8 cellular contexts compared by ENCODE assay signal in the genomic region with DNA sequence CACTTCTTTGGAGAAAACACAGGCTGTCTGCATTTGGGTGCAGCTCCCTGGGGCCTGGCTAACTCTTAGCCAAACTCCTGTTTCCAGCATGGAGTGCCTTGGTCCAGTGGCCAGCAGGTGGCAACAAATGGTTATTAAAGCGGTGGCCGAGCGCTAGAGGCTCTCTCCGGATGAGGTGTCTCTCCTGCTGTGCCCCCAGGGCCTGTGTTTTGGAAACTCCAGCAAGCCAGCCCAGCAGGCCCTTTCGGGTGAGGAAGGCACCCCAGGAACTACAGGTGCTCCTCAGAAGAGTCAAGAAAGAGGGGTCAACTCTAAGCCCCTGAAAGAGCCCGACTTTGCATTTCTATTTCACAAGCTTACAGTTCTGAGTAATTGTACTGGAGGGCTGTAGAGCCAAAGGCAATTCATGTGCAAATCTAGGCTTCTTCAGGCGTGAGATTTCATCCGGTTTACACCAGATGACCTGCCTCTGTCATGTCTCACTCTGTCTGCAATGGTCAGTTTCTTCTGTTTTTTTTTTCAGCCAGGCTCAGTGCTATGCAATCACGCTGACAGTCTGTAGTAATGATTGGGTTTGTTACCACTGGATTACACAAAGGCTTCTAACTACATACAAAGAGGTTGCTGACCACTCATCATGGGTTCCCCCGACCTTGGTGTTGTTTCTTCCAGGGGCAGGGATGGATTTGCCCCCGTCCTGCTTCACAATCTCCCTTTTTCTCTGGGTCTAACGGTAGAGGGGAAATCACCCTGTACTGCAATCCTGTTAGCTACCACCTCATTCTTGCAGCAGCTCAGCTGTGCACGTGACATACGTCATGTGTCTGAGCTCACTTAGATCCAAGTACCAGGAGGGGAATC. TPM values are rescaled to one million over a fixed set of nuclear protein-coding genes. Genes with fewer than 3 reads are reported as not detected.
DNase-seq lines count a peak whose midpoint lies in the region; ATAC-seq and TF ChIP-seq lines count a peak whose summit lies in the region.

No MANE protein-coding gene starts in this region.

- DNase-seq in DMS114 treated with DMSO at 0.1 percent for 48 hours (lab: John Stamatoyannopoulos, UW; ENCODE audit: unreplicated experiment), result peak; percentile 32
- no peak for DNase-seq in LNCaP clone FGC (ENCODE audit: low read depth)
- DNase-seq in SK-N-DZ (ENCODE audit: low spot score), result peak; percentile 94
- DNase-seq in caudate nucleus (lab: John Stamatoyannopoulos, UW), result peak in 56 of 61 donors; percentile 11 to 77 (median 44)
- peak; percentile 85 for DNase-seq in iris pigment epithelial cell (ENCODE audit: low read depth)
- peak; percentile 84 for DNase-seq in spleen
- DNase-seq in activated effector memory CD4-positive, alpha-beta T cell treated with Interleukin-2 at 50 U/mL for 16 hours, result no peak

- H3K27ac ChIP-seq in caudate nucleus (ENCODE audit: low read depth, low read length) (peak overlapping the region; percentile 8), spleen (peak overlapping the region in 2 of 8 donors; percentile 11 to 32)

- WGBS in spleen, 5 donors, result 34 to 50% (median 37%) methylated on average over 14 of the region's 14 CpGs

- intact Hi-C loops in spleen (cut with DNase I; ENCODE audit: low total_unique reads), result loop anchor here (5.0 kb wide), 1 partner anchor 220 kb away; no protein-coding TSS in a partner anchor

- H3K27me3 ChIP-seq in spleen (replicated peaks in 1 of 7), result peaks cover 0 to 4% (median 0%) of the 10 kb centered on the region in 7 donors

- H3K36me3 ChIP-seq in spleen, result no peaks in the 10 kb centered on the region

- TF ChIP-seq CTCF in LNCaP clone FGC (IDR thresholded peaks at IDR 0.05; ENCODE audit: control insufficient read depth, extremely low read depth, insufficient read depth) (peak; percentile 87), spleen (IDR thresholded peaks at IDR 0.05 in 8 of 11, conservative IDR thresholded peaks at IDR 0.05 in 3 of 11) (peak; percentile 33 to 75 (median 63))

- H3K4me3 ChIP-seq in LNCaP clone FGC (ENCODE audit: low read depth, low read length) (no peak overlapping the region), spleen (no peak overlapping the region)

- ATAC-seq in GM21619 (IDR thresholded peaks at IDR 0.05; ENCODE audit: unreplicated experiment), result peak; percentile 81

- peaks cover 0 to 14% (median 9%) of the 10 kb centered on the region in 6 donors for H3K4me1 ChIP-seq in spleen

- TF ChIP-seq POLR2A in spleen (IDR thresholded peaks at IDR 0.05), result no peak

- no peaks in the 10 kb centered on the region for H3K9me3 ChIP-seq in spleen

RNA-seq across cellular contexts. Expression of gene CHRNA1, which starts 7.6 kb away (rescaled TPM):
- 1.4 and 1.9 TPM in 2 replicates for polyA plus RNA-seq in SK-N-DZ (2014; cell fraction: cytosol; rRNA removed)
- 0.96 and 2.9 TPM in 2 replicates for polyA plus RNA-seq in SK-N-DZ (2014; cell fraction: nucleus; rRNA removed)
- under 1 TPM in 2 of 7 donors, not detected in 5; 0.46 to 0.51 TPM for total RNA-seq in spleen
- 1 to 10 TPM in 1 of 3 donors, under 1 TPM in 2; 0.13 to 3.4 (median 0.33) TPM for polyA plus RNA-seq in spleen

Comparison
In these comparisons a context has a peak if more than half of its experiments do, and no peak if none do; other contexts are left out.
1. DNase-seq: peak in DMS114 treated with DMSO at 0.1 percent for 48 hours (single experiment), SK-N-DZ (single experiment), caudate nucleus (56 of 61), iris pigment epithelial cell (single experiment) and spleen (single experiment); none in LNCaP clone FGC (single experiment) and activated effector memory CD4-positive, alpha-beta T cell treated with Interleukin-2 at 50 U/mL for 16 hours (single experiment).